In the genomic region with DNA sequence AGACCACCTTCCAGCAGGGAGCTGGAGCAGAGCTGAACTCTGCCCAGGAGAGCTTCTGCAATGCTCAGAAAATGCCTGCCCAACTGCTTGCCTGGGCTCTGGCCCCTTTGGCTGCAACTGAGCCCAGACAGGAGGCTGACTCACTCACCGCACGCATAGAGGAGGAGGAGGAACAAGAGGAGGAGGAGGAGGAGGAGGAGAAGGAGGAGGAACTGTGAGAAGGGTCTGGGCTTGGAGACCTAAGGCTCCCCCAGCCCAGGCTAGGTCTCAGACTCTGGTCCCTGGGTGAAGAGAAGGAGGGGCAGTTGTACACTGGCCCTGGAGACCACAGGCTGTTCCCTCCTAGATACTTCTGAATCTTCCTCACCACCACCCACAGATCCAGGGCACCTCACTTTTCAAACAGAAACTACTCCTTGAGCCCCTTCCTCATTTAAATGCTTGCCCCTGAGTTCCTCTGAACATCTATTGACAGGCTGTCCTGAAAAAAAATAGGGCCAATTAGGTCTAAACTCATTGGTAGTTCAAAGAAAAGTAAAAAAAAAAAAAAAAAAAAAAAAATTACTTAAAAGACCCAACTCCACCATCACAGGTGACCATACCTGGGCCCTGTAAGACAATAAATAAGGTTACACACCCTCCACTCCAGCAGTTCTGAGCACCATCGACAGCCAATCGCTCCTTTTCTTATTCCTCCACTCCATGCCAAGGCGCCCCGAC, we compare ENCODE assay signal across 1 cellular context.
TF ChIP-seq lines count a peak whose summit lies in the region.

No MANE protein-coding gene starts in this region.

TF ChIP-seq in H1, 55 proteins besides CTCF, POLR2A, EP300 and RAD21:
- TF ChIP-seq RXRA (IDR thresholded peaks at IDR 0.05; ENCODE audit: insufficient read depth, low read depth, low read length) (no peak), SP1 (IDR thresholded peaks at IDR 0.05; ENCODE audit: low read depth, low read length) (no peak), SIN3A (conservative IDR thresholded peaks at IDR 0.05 in 1 of 2, IDR thresholded peaks at IDR 0.05 in 1 of 2; ENCODE audit: low read depth in 1 of 2, low read length in 2 of 2) (no peak), TEAD4 (IDR thresholded peaks at IDR 0.05; ENCODE audit: low read depth, low read length) (no peak), HDAC6 (IDR thresholded peaks at IDR 0.05; ENCODE audit: low read depth, low read length) (no peak)
